Comparison of ENCODE assay signal across 8 cellular contexts in genomic region chr11:9573054-9573774, GRCh38. TPM values are rescaled to one million over a fixed set of nuclear protein-coding genes. Genes with fewer than 3 reads are reported as not detected.
DNase-seq lines count a peak whose midpoint lies in the region; ATAC-seq, FAIRE-seq and TF ChIP-seq lines count a peak whose summit lies in the region.

WEE1 (plus strand) TSS chr11:9573670; CDS start chr11:9573934, 264 bp downstream.

- peak within 1 kb of the TSS; percentile 83 for H3K4me2 ChIP-seq in keratinocyte (ENCODE audit: control insufficient read depth, extremely low read depth, insufficient read depth, low read depth, low read length)

- no peak for TF ChIP-seq CTCF in keratinocyte (optimal IDR thresholded peaks at IDR 0.05 in 1 of 3, IDR thresholded peaks at IDR 0.05 in 1 of 3, conservative IDR thresholded peaks at IDR 0.05 in 1 of 3; ENCODE audit: extremely low read depth in 1 of 3, insufficient read depth in 2 of 3, low read length in 3 of 3)

- H2AFZ ChIP-seq in keratinocyte (ENCODE audit: control insufficient read depth, low read length): peak within 1 kb of the TSS; percentile 25

- H3K36me3 ChIP-seq in keratinocyte (ENCODE audit: control insufficient read depth in 2 of 2, extremely low read depth in 1 of 2, insufficient read depth in 2 of 2, low read length in 2 of 2): peaks cover 0 to 5% of the 10 kb centered on the region in 2 experiments

- DNase-seq in Ammon's horn (ENCODE audit: low spot score): peak; percentile 93
- DNase-seq in NCI-H460 (ENCODE audit: extremely low read depth, low read depth): peak; percentile 94
- DNase-seq in activated CD4-positive, CD25-positive, alpha-beta regulatory T cell treated with anti-CD3 and anti-CD28 coated beads, Interleukin-2, amount 50 U/mL, for 72 hours: peak; percentile 99
- DNase-seq in cerebellar nuclear complex (lab: John Stamatoyannopoulos, UW): peak; percentile 69 to 77
- peak; percentile 94 for DNase-seq in keratinocyte (ENCODE audit: low read depth, low spot score)
- DNase-seq in stimulated activated CD4-positive, alpha-beta T cell treated with anti-CD3 and anti-CD28 coated beads, Interleukin-12 subunit alpha, Interleukin-12 subunit beta, amount 100 ng/mL, for 48 hours (ENCODE audit: low read depth in 2 of 3, low spot score in 1 of 3): peak; percentile 96 to 99 (median 97)

- FAIRE-seq in keratinocyte (lab: Jason Lieb, UNC): no peak

- H3K79me2 ChIP-seq in keratinocyte (ENCODE audit: control insufficient read depth, insufficient read depth, low read length): peaks cover 47% of the 10 kb centered on the region

- TF ChIP-seq POLR2A in GM19193 (IDR thresholded peaks at IDR 0.05; ENCODE audit: extremely low read depth, insufficient read depth, insufficient read length): peak; percentile 63

- H3K4me1 ChIP-seq in keratinocyte (ENCODE audit: control insufficient read depth, extremely low read depth, insufficient read depth, low read length): peaks cover 43% of the 10 kb centered on the region

- peak within 1 kb of the TSS; percentile 71 to 86 (median 75) for H3K4me3 ChIP-seq in keratinocyte (ENCODE audit: control insufficient read depth in 2 of 3, extremely low read depth in 1 of 3, insufficient read depth in 2 of 3, low read depth in 1 of 3, low read length in 3 of 3)

- no peaks in the 10 kb centered on the region for H3K9me1 ChIP-seq in keratinocyte (ENCODE audit: control insufficient read depth, extremely low read depth, insufficient read depth, low read length)

- ATAC-seq in HG03432 (IDR thresholded peaks at IDR 0.05; ENCODE audit: unreplicated experiment): peak; percentile 90

- peak within 1 kb of the TSS; percentile 95 for H3K27ac ChIP-seq in keratinocyte (ENCODE audit: control insufficient read depth, insufficient read depth, low read length)

- no peaks in the 10 kb centered on the region for H3K9me3 ChIP-seq in keratinocyte (ENCODE audit: control insufficient read depth, low read depth, low read length)

- no peaks in the 10 kb centered on the region for H3K27me3 ChIP-seq in keratinocyte (ENCODE audit: control insufficient read depth, extremely low read depth, insufficient read depth, low read length)

- peak within 1 kb of the TSS; percentile 87 for H3K9ac ChIP-seq in keratinocyte (ENCODE audit: control insufficient read depth, extremely low read depth, insufficient read depth, low read length)

- dilution Hi-C loops in keratinocyte (cut with MboI; ENCODE audit: extremely low pct_ligation_motif_present, low sequenced_read_pairs): no loop called here

- no peaks in the 10 kb centered on the region for H4K20me1 ChIP-seq in keratinocyte (ENCODE audit: control insufficient read depth, extremely low read depth, insufficient read depth, low read length)

RNA-seq across cellular contexts. Expression of gene WEE1, which starts in this region (rescaled TPM):
- total RNA-seq in NCI-H460 (2014; rRNA removed; shearing (Covaris generic)): 23.6 and 24.2 TPM in 2 replicates
- 34.4 and 38.3 TPM in 2 replicates for polyA plus RNA-seq in NCI-H460 (2014; cell fraction: nucleus; rRNA removed)
- polyA plus RNA-seq in keratinocyte: 18.2 to 39.2 TPM (median 19.9 TPM) in 3 replicates
- 169 TPM for polyA plus RNA-seq in keratinocyte (2011; ENCODE audit: low read depth)
- 8.5 and 15.1 TPM in 2 replicates for polyA plus RNA-seq in keratinocyte (2011; cell fraction: cytosol; rRNA removed)
- polyA plus RNA-seq in keratinocyte (2011; cell fraction: nucleus; rRNA removed): 29.7 and 38.1 TPM in 2 replicates
- 11.3 and 33.3 TPM in 2 replicates for polyA plus RNA-seq in keratinocyte (2012; ENCODE audit: low replicate concordance)
- polyA minus RNA-seq in keratinocyte: 3.1 to 33.5 TPM (median 19.8 TPM) in 3 replicates
- 10.6 TPM for polyA minus RNA-seq in keratinocyte (2011; cell fraction: cytosol; rRNA and poly(A)+ RNA removed)
- polyA minus RNA-seq in keratinocyte (2011; cell fraction: nucleus; rRNA and poly(A)+ RNA removed): 16.2 and 29.6 TPM in 2 replicates

Comparison
In these comparisons a context has a peak if more than half of its experiments do, and no peak if none do; other contexts are left out.
1. Peak in every context shown above with its lines: DNase-seq, ATAC-seq, H3K4me3 ChIP-seq and H3K27ac ChIP-seq.